ENCODE assay signal across 8 cellular contexts in genomic region chr9:36873247-36873875, GRCh38.
DNase-seq lines count a peak whose midpoint lies in the region; ATAC-seq lines count a peak whose summit lies in the region.

No MANE protein-coding gene starts in this region.

- H4K91ac ChIP-seq in neuronal stem cell (ENCODE audit: low read depth, low read length, poor library complexity), result no peak overlapping the region

- no CpG with 5 or more reads among the region's 8 CpGs for WGBS in neuronal stem cell (ENCODE audit: extremely low coverage in 2 of 2, insufficient read length in 2 of 2, insufficient replicate concordance in 1 of 2), 2 donors

- H2AFZ ChIP-seq in neuronal stem cell (ENCODE audit: low read length), result no peak overlapping the region

- no peak overlapping the region for H3K14ac ChIP-seq in neuronal stem cell (ENCODE audit: low read length)

- no peaks in the 10 kb centered on the region for H3K27me3 ChIP-seq in neuronal stem cell (ENCODE audit: control insufficient read depth in 3 of 3, insufficient read depth in 3 of 3, low read depth in 1 of 3, low read length in 3 of 3)

- H2BK120ac ChIP-seq in neuronal stem cell (ENCODE audit: low read depth, low read length), result no peak overlapping the region

- peaks cover 0 to 5% of the 10 kb centered on the region in 2 donors for H3K9me3 ChIP-seq in neuronal stem cell (replicated peaks in 1 of 2; ENCODE audit: control insufficient read depth in 2 of 2, insufficient read depth in 1 of 2, low read depth in 1 of 2, low read length in 2 of 2)

- ATAC-seq in HG03135 (IDR thresholded peaks at IDR 0.05; ENCODE audit: unreplicated experiment) (peak; percentile 68), esophagus mucosa (peak; percentile 88)

- H3K4me2 ChIP-seq in neuronal stem cell (ENCODE audit: insufficient read depth, low read length, poor library complexity, severe bottlenecking), result no peak overlapping the region

- no peak overlapping the region for H3K4me3 ChIP-seq in neuronal stem cell (ENCODE audit: low read length in 2 of 2)

- H3K9ac ChIP-seq in neuronal stem cell (ENCODE audit: low read depth, low read length, poor library complexity), result no peak overlapping the region

- H3K4me1 ChIP-seq in neuronal stem cell (ENCODE audit: control insufficient read depth in 2 of 2, insufficient read depth in 1 of 2, low read depth in 1 of 2, low read length in 2 of 2), result peaks cover 1 to 4% of the 10 kb centered on the region in 2 donors

- H2AK5ac ChIP-seq in neuronal stem cell (ENCODE audit: low read depth, low read length), result peak overlapping the region; percentile 8

- H3K36me3 ChIP-seq in neuronal stem cell (replicated peaks in 1 of 2; ENCODE audit: control insufficient read depth in 2 of 2, insufficient read depth in 2 of 2, low read length in 2 of 2), result peaks cover 0 to 17% of the 10 kb centered on the region in 2 donors

- no peak overlapping the region for H2BK15ac ChIP-seq in neuronal stem cell (ENCODE audit: low read length)

- H2BK5ac ChIP-seq in neuronal stem cell (ENCODE audit: low read length), result no peak overlapping the region

- DNase-seq in DMS 273 (lab: John Stamatoyannopoulos, UW; ENCODE audit: unreplicated experiment) (peak; percentile 78), DMS 273 treated with DMSO at 0.1 percent for 48 hours (lab: John Stamatoyannopoulos, UW) (no peak), NCI-H774 (lab: John Stamatoyannopoulos, UW) (peak; percentile 65), neuronal stem cell (ENCODE audit: low spot score) (peak; percentile 62), stromal cell of bone marrow (ENCODE audit: low read depth) (peak; percentile 19)
- peak; percentile 92 for DNase-seq in activated CD8-positive, alpha-beta memory T cell treated with anti-CD3 and anti-CD28 coated beads, Interleukin-2, amount 50 U/mL, for 48 hours

- H3K27ac ChIP-seq in neuronal stem cell (replicated peaks; ENCODE audit: low read length), result no peak overlapping the region

- no peaks in the 10 kb centered on the region for H3K79me1 ChIP-seq in neuronal stem cell (ENCODE audit: low read depth, low read length)

- H4K8ac ChIP-seq in neuronal stem cell (ENCODE audit: low read depth, low read length), result no peak overlapping the region

- H3K18ac ChIP-seq in neuronal stem cell (ENCODE audit: low read length), result no peak overlapping the region

- no peak overlapping the region for H2BK12ac ChIP-seq in neuronal stem cell (ENCODE audit: low read length)

- H3K4ac ChIP-seq in neuronal stem cell (ENCODE audit: low read length), result no peak overlapping the region

- no peak overlapping the region for H3K23ac ChIP-seq in neuronal stem cell (ENCODE audit: low read depth, low read length, poor library complexity)
